ENCODE assay signal across 1 cellular context in the genomic region with DNA sequence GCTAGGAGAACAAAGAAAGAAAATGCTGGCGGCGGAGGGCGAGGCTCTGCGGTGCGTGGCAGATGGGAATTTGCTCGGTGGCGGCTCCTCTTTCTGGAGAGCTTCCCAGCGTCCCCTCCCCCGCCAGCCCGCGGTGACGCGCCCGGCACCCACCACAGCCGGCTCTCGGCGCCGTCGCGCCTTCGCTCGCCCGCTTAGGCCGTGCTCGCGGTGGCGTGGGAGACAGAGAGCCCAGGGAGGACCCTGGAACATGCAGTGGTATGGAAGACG.
TF ChIP-seq lines count a peak whose summit lies in the region.

No MANE protein-coding gene starts in this region.

TF ChIP-seq in HEK293, 187 proteins besides CTCF, POLR2A, EP300 and RAD21 (continued from another document):
- TF ChIP-seq, protein P1, sequence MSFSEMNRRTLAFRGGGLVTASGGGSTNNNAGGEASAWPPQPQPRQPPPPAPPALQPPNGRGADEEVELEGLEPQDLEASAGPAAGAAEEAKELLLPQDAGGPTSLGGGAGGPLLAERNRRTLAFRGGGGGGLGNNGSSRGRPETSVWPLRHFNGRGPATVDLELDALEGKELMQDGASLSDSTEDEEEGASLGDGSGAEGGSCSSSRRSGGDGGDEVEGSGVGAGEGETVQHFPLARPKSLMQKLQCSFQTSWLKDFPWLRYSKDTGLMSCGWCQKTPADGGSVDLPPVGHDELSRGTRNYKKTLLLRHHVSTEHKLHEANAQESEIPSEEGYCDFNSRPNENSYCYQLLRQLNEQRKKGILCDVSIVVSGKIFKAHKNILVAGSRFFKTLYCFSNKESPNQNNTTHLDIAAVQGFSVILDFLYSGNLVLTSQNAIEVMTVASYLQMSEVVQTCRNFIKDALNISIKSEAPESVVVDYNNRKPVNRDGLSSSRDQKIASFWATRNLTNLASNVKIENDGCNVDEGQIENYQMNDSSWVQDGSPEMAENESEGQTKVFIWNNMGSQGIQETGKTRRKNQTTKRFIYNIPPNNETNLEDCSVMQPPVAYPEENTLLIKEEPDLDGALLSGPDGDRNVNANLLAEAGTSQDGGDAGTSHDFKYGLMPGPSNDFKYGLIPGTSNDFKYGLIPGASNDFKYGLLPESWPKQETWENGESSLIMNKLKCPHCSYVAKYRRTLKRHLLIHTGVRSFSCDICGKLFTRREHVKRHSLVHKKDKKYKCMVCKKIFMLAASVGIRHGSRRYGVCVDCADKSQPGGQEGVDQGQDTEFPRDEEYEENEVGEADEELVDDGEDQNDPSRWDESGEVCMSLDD (tag by site-specific recombination; IDR thresholded peaks at IDR 0.05) = no peak
- TF ChIP-seq KLF10 (tag by site-specific recombination; IDR thresholded peaks at IDR 0.05) = no peak
- no peak for TF ChIP-seq YY2 (tag by site-specific recombination; IDR thresholded peaks at IDR 0.05)
- no peak for TF ChIP-seq ZNF558 (tag by site-specific recombination; IDR thresholded peaks at IDR 0.05)
- TF ChIP-seq EGR2 (tag by site-specific recombination; IDR thresholded peaks at IDR 0.05; ENCODE audit: low read depth) = peak; percentile 55
- TF ChIP-seq SCRT2 (tag by site-specific recombination; IDR thresholded peaks at IDR 0.05) = no peak
- no peak for TF ChIP-seq ZNF146 (tag by site-specific recombination; IDR thresholded peaks at IDR 0.05)
- TF ChIP-seq ZFHX2 (tag by site-specific recombination; conservative IDR thresholded peaks at IDR 0.05) = peak; percentile 61
- TF ChIP-seq ZNF223 (tag by site-specific recombination; IDR thresholded peaks at IDR 0.05) = no peak
- no peak for TF ChIP-seq BCL11B (tag by site-specific recombination; IDR thresholded peaks at IDR 0.05; ENCODE audit: low read depth)
- no peak for TF ChIP-seq HOXD13 (CRISPR knock-in tag; IDR thresholded peaks at IDR 0.05; ENCODE audit: borderline replicate concordance)
- no peak for TF ChIP-seq ZSCAN30 (tag by site-specific recombination; IDR thresholded peaks at IDR 0.05)
- no peak for TF ChIP-seq ZSCAN16 (tag by site-specific recombination; IDR thresholded peaks at IDR 0.05)
- TF ChIP-seq, protein P2, sequence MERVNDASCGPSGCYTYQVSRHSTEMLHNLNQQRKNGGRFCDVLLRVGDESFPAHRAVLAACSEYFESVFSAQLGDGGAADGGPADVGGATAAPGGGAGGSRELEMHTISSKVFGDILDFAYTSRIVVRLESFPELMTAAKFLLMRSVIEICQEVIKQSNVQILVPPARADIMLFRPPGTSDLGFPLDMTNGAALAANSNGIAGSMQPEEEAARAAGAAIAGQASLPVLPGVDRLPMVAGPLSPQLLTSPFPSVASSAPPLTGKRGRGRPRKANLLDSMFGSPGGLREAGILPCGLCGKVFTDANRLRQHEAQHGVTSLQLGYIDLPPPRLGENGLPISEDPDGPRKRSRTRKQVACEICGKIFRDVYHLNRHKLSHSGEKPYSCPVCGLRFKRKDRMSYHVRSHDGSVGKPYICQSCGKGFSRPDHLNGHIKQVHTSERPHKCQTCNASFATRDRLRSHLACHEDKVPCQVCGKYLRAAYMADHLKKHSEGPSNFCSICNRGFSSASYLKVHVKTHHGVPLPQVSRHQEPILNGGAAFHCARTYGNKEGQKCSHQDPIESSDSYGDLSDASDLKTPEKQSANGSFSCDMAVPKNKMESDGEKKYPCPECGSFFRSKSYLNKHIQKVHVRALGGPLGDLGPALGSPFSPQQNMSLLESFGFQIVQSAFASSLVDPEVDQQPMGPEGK (tag by site-specific recombination; IDR thresholded peaks at IDR 0.05) = no peak
- TF ChIP-seq ZNF354C (tag by site-specific recombination; IDR thresholded peaks at IDR 0.05; ENCODE audit: borderline replicate concordance, low read depth) = no peak
- TF ChIP-seq KLF8 (tag by site-specific recombination; IDR thresholded peaks at IDR 0.05) = 0 out of 2 replicates have a peak, but pooled peaks have one; percentile 7
- no peak for TF ChIP-seq ZNF777 (tag by site-specific recombination; IDR thresholded peaks at IDR 0.05; ENCODE audit: borderline replicate concordance)
- TF ChIP-seq, protein P3, sequence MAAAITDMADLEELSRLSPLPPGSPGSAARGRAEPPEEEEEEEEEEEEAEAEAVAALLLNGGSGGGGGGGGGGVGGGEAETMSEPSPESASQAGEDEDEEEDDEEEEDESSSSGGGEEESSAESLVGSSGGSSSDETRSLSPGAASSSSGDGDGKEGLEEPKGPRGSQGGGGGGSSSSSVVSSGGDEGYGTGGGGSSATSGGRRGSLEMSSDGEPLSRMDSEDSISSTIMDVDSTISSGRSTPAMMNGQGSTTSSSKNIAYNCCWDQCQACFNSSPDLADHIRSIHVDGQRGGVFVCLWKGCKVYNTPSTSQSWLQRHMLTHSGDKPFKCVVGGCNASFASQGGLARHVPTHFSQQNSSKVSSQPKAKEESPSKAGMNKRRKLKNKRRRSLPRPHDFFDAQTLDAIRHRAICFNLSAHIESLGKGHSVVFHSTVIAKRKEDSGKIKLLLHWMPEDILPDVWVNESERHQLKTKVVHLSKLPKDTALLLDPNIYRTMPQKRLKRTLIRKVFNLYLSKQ (tag by site-specific recombination; IDR thresholded peaks at IDR 0.05; ENCODE audit: borderline replicate concordance) = no peak
- TF ChIP-seq, protein P4, sequence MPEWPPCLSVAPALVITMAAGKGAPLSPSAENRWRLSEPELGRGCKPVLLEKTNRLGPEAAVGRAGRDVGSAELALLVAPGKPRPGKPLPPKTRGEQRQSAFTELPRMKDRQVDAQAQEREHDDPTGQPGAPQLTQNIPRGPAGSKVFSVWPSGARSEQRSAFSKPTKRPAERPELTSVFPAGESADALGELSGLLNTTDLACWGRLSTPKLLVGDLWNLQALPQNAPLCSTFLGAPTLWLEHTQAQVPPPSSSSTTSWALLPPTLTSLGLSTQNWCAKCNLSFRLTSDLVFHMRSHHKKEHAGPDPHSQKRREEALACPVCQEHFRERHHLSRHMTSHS (tag by site-specific recombination; IDR thresholded peaks at IDR 0.05) = no peak
- TF ChIP-seq, protein P5, sequence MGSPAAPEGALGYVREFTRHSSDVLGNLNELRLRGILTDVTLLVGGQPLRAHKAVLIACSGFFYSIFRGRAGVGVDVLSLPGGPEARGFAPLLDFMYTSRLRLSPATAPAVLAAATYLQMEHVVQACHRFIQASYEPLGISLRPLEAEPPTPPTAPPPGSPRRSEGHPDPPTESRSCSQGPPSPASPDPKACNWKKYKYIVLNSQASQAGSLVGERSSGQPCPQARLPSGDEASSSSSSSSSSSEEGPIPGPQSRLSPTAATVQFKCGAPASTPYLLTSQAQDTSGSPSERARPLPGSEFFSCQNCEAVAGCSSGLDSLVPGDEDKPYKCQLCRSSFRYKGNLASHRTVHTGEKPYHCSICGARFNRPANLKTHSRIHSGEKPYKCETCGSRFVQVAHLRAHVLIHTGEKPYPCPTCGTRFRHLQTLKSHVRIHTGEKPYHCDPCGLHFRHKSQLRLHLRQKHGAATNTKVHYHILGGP (tag by site-specific recombination; IDR thresholded peaks at IDR 0.05) = no peak
- no peak for TF ChIP-seq SP7 (tag by site-specific recombination; IDR thresholded peaks at IDR 0.05)
- TF ChIP-seq, protein P6, sequence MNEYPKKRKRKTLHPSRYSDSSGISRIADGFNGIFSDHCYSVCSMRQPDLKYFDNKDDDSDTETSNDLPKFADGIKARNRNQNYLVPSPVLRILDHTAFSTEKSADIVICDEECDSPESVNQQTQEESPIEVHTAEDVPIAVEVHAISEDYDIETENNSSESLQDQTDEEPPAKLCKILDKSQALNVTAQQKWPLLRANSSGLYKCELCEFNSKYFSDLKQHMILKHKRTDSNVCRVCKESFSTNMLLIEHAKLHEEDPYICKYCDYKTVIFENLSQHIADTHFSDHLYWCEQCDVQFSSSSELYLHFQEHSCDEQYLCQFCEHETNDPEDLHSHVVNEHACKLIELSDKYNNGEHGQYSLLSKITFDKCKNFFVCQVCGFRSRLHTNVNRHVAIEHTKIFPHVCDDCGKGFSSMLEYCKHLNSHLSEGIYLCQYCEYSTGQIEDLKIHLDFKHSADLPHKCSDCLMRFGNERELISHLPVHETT (tag by site-specific recombination; IDR thresholded peaks at IDR 0.05) = no peak
- TF ChIP-seq ZNF658 (tag by site-specific recombination; IDR thresholded peaks at IDR 0.05) = no peak
- TF ChIP-seq GLIS2 (tag by site-specific recombination; IDR thresholded peaks at IDR 0.05) = peak; percentile 21; the same call in 1 of the 2 replicates
- TF ChIP-seq, protein P7, sequence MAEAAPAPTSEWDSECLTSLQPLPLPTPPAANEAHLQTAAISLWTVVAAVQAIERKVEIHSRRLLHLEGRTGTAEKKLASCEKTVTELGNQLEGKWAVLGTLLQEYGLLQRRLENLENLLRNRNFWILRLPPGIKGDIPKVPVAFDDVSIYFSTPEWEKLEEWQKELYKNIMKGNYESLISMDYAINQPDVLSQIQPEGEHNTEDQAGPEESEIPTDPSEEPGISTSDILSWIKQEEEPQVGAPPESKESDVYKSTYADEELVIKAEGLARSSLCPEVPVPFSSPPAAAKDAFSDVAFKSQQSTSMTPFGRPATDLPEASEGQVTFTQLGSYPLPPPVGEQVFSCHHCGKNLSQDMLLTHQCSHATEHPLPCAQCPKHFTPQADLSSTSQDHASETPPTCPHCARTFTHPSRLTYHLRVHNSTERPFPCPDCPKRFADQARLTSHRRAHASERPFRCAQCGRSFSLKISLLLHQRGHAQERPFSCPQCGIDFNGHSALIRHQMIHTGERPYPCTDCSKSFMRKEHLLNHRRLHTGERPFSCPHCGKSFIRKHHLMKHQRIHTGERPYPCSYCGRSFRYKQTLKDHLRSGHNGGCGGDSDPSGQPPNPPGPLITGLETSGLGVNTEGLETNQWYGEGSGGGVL (tag by site-specific recombination; IDR thresholded peaks at IDR 0.05) = no peak
- TF ChIP-seq, protein P8, sequence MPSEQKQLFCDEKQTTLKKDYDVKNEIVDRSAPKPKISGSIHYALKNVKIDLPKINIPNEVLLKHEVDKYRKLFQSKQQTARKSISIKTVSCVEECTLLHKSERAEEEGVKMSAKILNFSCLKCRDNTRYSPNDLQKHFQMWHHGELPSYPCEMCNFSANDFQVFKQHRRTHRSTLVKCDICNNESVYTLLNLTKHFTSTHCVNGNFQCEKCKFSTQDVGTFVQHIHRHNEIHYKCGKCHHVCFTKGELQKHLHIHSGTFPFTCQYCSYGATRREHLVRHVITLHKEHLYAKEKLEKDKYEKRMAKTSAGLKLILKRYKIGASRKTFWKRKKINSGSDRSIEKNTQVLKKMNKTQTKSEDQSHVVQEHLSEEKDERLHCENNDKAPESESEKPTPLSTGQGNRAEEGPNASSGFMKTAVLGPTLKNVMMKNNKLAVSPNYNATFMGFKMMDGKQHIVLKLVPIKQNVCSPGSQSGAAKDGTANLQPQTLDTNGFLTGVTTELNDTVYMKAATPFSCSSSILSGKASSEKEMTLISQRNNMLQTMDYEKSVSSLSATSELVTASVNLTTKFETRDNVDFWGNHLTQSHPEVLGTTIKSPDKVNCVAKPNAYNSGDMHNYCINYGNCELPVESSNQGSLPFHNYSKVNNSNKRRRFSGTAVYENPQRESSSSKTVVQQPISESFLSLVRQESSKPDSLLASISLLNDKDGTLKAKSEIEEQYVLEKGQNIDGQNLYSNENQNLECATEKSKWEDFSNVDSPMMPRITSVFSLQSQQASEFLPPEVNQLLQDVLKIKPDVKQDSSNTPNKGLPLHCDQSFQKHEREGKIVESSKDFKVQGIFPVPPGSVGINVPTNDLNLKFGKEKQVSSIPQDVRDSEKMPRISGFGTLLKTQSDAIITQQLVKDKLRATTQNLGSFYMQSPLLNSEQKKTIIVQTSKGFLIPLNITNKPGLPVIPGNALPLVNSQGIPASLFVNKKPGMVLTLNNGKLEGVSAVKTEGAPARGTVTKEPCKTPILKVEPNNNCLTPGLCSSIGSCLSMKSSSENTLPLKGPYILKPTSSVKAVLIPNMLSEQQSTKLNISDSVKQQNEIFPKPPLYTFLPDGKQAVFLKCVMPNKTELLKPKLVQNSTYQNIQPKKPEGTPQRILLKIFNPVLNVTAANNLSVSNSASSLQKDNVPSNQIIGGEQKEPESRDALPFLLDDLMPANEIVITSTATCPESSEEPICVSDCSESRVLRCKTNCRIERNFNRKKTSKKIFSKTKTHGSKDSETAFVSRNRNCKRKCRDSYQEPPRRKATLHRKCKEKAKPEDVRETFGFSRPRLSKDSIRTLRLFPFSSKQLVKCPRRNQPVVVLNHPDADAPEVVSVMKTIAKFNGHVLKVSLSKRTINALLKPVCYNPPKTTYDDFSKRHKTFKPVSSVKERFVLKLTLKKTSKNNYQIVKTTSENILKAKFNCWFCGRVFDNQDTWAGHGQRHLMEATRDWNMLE (tag by site-specific recombination; conservative IDR thresholded peaks at IDR 0.05; ENCODE audit: low read depth) = no peak
- TF ChIP-seq HOXC10 (CRISPR knock-in tag; IDR thresholded peaks at IDR 0.05) = no peak
- TF ChIP-seq YY1 (tag by site-specific recombination; IDR thresholded peaks at IDR 0.05) = no peak
- no peak for TF ChIP-seq ZNF561 (tag by site-specific recombination; IDR thresholded peaks at IDR 0.05; ENCODE audit: borderline replicate concordance)
- TF ChIP-seq ZFP3 (tag by site-specific recombination; IDR thresholded peaks at IDR 0.05; ENCODE audit: low read depth) = no peak
- no peak for TF ChIP-seq ZNF629 (tag by site-specific recombination; IDR thresholded peaks at IDR 0.05)
- no peak for TF ChIP-seq ZSCAN23 (tag by site-specific recombination; IDR thresholded peaks at IDR 0.05)
